In genomic region chr2:170222298-170222697, GRCh38 we compare ENCODE assay signal across 15 cellular contexts. TPM values are rescaled to one million over a fixed set of nuclear protein-coding genes. Genes with fewer than 3 reads are reported as not detected.
DNase-seq lines count a peak whose midpoint lies in the region.
"Had no signal": no experiment of that assay in that cellular context is flagged by ENCODE, and none has a peak within 500 bp of the region (broad histone marks: within the 10 kb centered on the region; RNA-seq: fewer than 3 reads in every experiment).

No MANE protein-coding gene starts in this region.

- no peaks in the 10 kb centered on the region for H3K9me3 ChIP-seq in SJCRH30 (replicated peaks)
- H3K9me3 ChIP-seq: lower lobe of right lung, vagina had no signal

- in situ Hi-C loops in ACHN (cut with HindIII; ENCODE audit: low pct_ligation_motif_present, low pct_unique_long_range_greater_than_20kb, low sequenced_read_pairs), result no loop called here

- H3K36me3 ChIP-seq in SJCRH30, result no peaks in the 10 kb centered on the region
- H3K36me3 ChIP-seq: lower lobe of right lung, vagina had no signal

- peak; percentile 83 for DNase-seq in NCI-H510A treated with DMSO at 0.1 percent for 48 hours (lab: John Stamatoyannopoulos, UW)
- no peak for DNase-seq in NCI-H510A (lab: John Stamatoyannopoulos, UW)
- peak; percentile 12 to 50 for DNase-seq in SJCRH30
- DNase-seq in fibroblast of peridontal ligament (ENCODE audit: extremely low read depth), result peak; percentile 57
- DNase-seq in skeletal muscle cell (ENCODE audit: low read depth), result peak; percentile 15
- no peak for DNase-seq in GM19238 (ENCODE audit: insufficient read length, low spot score)
- DNase-seq in NCI-H1436 (lab: John Stamatoyannopoulos, UW), result no peak
- DNase-seq in ACHN, result no peak
- DNase-seq: activated CD4-positive, alpha-beta T cell treated with anti-CD3 and anti-CD28 coated beads for 1 hour; activated T-cell treated with anti-CD3 and anti-CD28 coated beads, Interleukin-2, amount 50 U/mL, for 4 hours; amniotic stem cell; lower lobe of right lung; NCI-H1417 treated with DMSO at 0.1 percent for 48 hours; SW 1271 had no signal

- peak overlapping the region; percentile 29 for H3K4me3 ChIP-seq in SJCRH30
- no peak overlapping the region for H3K4me3 ChIP-seq in skeletal muscle cell (ENCODE audit: low read depth, low read length)
- H3K4me3 ChIP-seq: lower lobe of right lung, vagina had no signal

- no peaks in the 10 kb centered on the region for H3K4me1 ChIP-seq in SJCRH30
- H3K4me1 ChIP-seq: vagina had no signal

- no peak overlapping the region; the same call in 1 of the 2 replicates for H3K27ac ChIP-seq in SJCRH30
- H3K27ac ChIP-seq: vagina had no signal

- no peaks in the 10 kb centered on the region for H3K27me3 ChIP-seq in SJCRH30
- H3K27me3 ChIP-seq: vagina had no signal

RNA-seq across cellular contexts. Expression of gene MYO3B, which starts 44.4 kb away (rescaled TPM):
- total RNA-seq in SJCRH30 (2014; rRNA removed; shearing (Covaris generic)), result 0.04 TPM in 1 of 2 replicates, not detected in the other
- total RNA-seq: lower lobe of right lung had no signal

Comparison
In these comparisons a context has a peak if more than half of its experiments do, and no peak if none do; other contexts are left out.
1. DNase-seq: peak in NCI-H510A treated with DMSO at 0.1 percent for 48 hours (single experiment), SJCRH30 (2 of 2), fibroblast of peridontal ligament (single experiment) and skeletal muscle cell (single experiment); none in NCI-H510A (single experiment), GM19238 (single experiment), NCI-H1436 (single experiment) and ACHN (single experiment).